23 cellular contexts compared by ENCODE assay signal in the genomic region with DNA sequence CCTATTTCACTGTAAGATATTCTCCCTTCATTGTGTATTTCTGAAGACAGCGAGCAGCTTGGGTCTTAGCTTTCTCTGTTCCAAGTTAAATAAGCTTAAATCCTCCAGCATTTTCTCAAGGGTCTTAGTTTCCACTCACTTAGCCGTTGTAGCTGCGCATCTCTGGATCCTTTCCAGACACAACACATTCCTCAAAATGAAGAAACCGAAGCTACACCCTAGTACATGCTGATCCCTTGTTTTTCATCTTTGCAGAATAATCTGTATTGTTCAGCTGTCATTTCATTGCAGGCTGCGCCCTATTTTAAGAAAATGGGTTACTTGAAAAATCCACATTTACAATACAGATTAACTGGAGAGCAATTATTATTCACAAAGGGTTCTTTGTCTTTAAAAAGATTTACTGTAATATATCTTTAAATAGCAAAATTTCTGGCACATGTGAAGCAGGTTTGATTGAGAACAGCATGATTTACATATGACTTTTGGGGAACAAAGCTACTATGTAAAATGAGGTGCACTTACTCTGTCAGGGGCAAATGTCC.
DNase-seq lines count a peak whose midpoint lies in the region; ATAC-seq and TF ChIP-seq lines count a peak whose summit lies in the region.
"Had no signal": no experiment of that assay in that cellular context is flagged by ENCODE, and none has a peak within 500 bp of the region (broad histone marks: within the 10 kb centered on the region; RNA-seq: fewer than 3 reads in every experiment).

No MANE protein-coding gene starts in this region.

- H3K27ac Mint-ChIP-seq in HFFc6 = no peak overlapping the region
- H3K27ac Mint-ChIP-seq: activated CD4-positive, alpha-beta T cell treated with anti-CD3 and anti-CD28 coated beads, Interleukin-2, amount 10 ng/mL, durations not matched to agents 24 days and 14 days; CD14-positive monocyte; nephron progenitor cell; stimulated activated memory B cell treated with anti-CD40 and anti-IgM and Interleukin-4, amounts not matched to agents 10 μg/mL and 1 μg/mL and 100 μg/mL, for 72 hours had no signal

- H4K91ac ChIP-seq in neuronal stem cell (ENCODE audit: low read depth, low read length, poor library complexity) = no peak overlapping the region

- no peaks in the 10 kb centered on the region for H3K9me3 Mint-ChIP-seq in HFFc6
- H3K9me3 Mint-ChIP-seq: activated CD4-positive, alpha-beta T cell treated with anti-CD3 and anti-CD28 coated beads, Interleukin-2, amount 10 ng/mL, durations not matched to agents 24 days and 14 days; CD14-positive monocyte; nephron progenitor cell; stimulated activated memory B cell treated with anti-CD40 and anti-IgM and Interleukin-4, amounts not matched to agents 10 μg/mL and 1 μg/mL and 100 μg/mL, for 72 hours had no signal

- no peak overlapping the region for H3K9ac ChIP-seq in neuronal stem cell (ENCODE audit: low read depth, low read length, poor library complexity)

- no peaks in the 10 kb centered on the region for H3K79me1 ChIP-seq in neuronal stem cell (ENCODE audit: low read depth, low read length)

- H2BK12ac ChIP-seq in neuronal stem cell (ENCODE audit: low read length) = no peak overlapping the region

- H2AFZ ChIP-seq in neuronal stem cell (ENCODE audit: low read length) = peak overlapping the region; percentile 43

- H4K8ac ChIP-seq in neuronal stem cell (ENCODE audit: low read depth, low read length) = no peak overlapping the region

- DNase-seq in EL (peak; percentile 23), astrocyte of the cerebellum (ENCODE audit: low read depth) (peak; percentile 13), fibroblast of pulmonary artery (ENCODE audit: low read depth) (peak; percentile 11), neuronal stem cell (ENCODE audit: low spot score) (no peak), HFFc6 (no peak), WERI-Rb-1 (no peak), DMS 273 treated with DMSO at 0.1 percent for 48 hours (lab: John Stamatoyannopoulos, UW) (no peak)
- DNase-seq: activated CD4-positive, alpha-beta T cell treated with anti-CD3 and anti-CD28 coated beads, Interleukin-2, amount 10 ng/mL, durations not matched to agents 24 days and 14 days; activated naive CD4-positive, alpha-beta T cell treated with Interleukin-2 at 50 U/mL for 16 hours; aorta; erythroblast; GOT3; mesendoderm; NCI-H1694; NCI-H446 treated with DMSO at 0.1 percent for 48 hours; nephron progenitor cell; stimulated activated CD4-positive, alpha-beta T cell treated with anti-CD3 and anti-CD28 coated beads, Interleukin-15, amount 100 ng/mL, for 24 hours; SW 1271; trophoblast cell had no signal

- H3K4me2 ChIP-seq in neuronal stem cell (ENCODE audit: insufficient read depth, low read length, poor library complexity, severe bottlenecking) = no peak overlapping the region

- no peaks in the 10 kb centered on the region for H3K27me3 ChIP-seq in neuronal stem cell (ENCODE audit: control insufficient read depth in 3 of 3, insufficient read depth in 3 of 3, low read depth in 1 of 3, low read length in 3 of 3)
- no peaks in the 10 kb centered on the region for H3K27me3 ChIP-seq in WERI-Rb-1 (ENCODE audit: insufficient read depth, low read depth, severe bottlenecking)

- no peak overlapping the region for H3K4me3 Mint-ChIP-seq in HFFc6
- H3K4me3 Mint-ChIP-seq: activated CD4-positive, alpha-beta T cell treated with anti-CD3 and anti-CD28 coated beads, Interleukin-2, amount 10 ng/mL, durations not matched to agents 24 days and 14 days; nephron progenitor cell; stimulated activated memory B cell treated with anti-CD40 and anti-IgM and Interleukin-4, amounts not matched to agents 10 μg/mL and 1 μg/mL and 100 μg/mL, for 72 hours had no signal

- ATAC-seq in GM19351 (IDR thresholded peaks at IDR 0.05; ENCODE audit: unreplicated experiment) = no peak
- ATAC-seq: stimulated activated memory B cell treated with anti-CD40 and anti-IgM and Interleukin-4, amounts not matched to agents 10 μg/mL and 1 μg/mL and 100 μg/mL, for 72 hours had no signal

- WGBS in neuronal stem cell (ENCODE audit: extremely low coverage in 2 of 2, insufficient read length in 2 of 2, insufficient replicate concordance in 1 of 2), 2 donors = no CpG with 5 or more reads among the region's 5 CpGs

- no peak overlapping the region for H2BK15ac ChIP-seq in neuronal stem cell (ENCODE audit: low read length)

- in situ Hi-C loops in astrocyte of the cerebellum (cut with HindIII; ENCODE audit: low sequenced_read_pairs) = no loop called here

- no peak overlapping the region for H2BK5ac ChIP-seq in neuronal stem cell (ENCODE audit: low read length)

- H3K18ac ChIP-seq in neuronal stem cell (ENCODE audit: low read length) = no peak overlapping the region

- no peaks in the 10 kb centered on the region for H3K36me3 Mint-ChIP-seq in HFFc6 (ENCODE audit: low read depth)
- H3K36me3 Mint-ChIP-seq: CD14-positive monocyte; stimulated activated memory B cell treated with anti-CD40 and anti-IgM and Interleukin-4, amounts not matched to agents 10 μg/mL and 1 μg/mL and 100 μg/mL, for 72 hours had no signal

- no peak overlapping the region for H3K4me3 ChIP-seq in astrocyte of the cerebellum (ENCODE audit: low read depth, low read length)
- H3K4me3 ChIP-seq in fibroblast of pulmonary artery (replicated peaks; ENCODE audit: low read depth, low read length) = no peak overlapping the region
- H3K4me3 ChIP-seq in neuronal stem cell (ENCODE audit: low read length in 2 of 2) = no peak overlapping the region
- no peak overlapping the region for H3K4me3 ChIP-seq in WERI-Rb-1 (ENCODE audit: low read depth, low read length)

- no peak overlapping the region for H2AK5ac ChIP-seq in neuronal stem cell (ENCODE audit: low read depth, low read length)

- no peak overlapping the region for H3K23ac ChIP-seq in neuronal stem cell (ENCODE audit: low read depth, low read length, poor library complexity)

- H3K27ac ChIP-seq in neuronal stem cell (replicated peaks; ENCODE audit: low read length) (no peak overlapping the region), WERI-Rb-1 (no peak overlapping the region)
- H3K27ac ChIP-seq: RWPE1 had no signal

- peaks cover 2% of the 10 kb centered on the region; the same call in 1 of the 2 replicates for H3K27me3 Mint-ChIP-seq in HFFc6 (ENCODE audit: insufficient read depth)
- H3K27me3 Mint-ChIP-seq: stimulated activated memory B cell treated with anti-CD40 and anti-IgM and Interleukin-4, amounts not matched to agents 10 μg/mL and 1 μg/mL and 100 μg/mL, for 72 hours had no signal

- no peak overlapping the region for H3K4ac ChIP-seq in neuronal stem cell (ENCODE audit: low read length)

- no peak for TF ChIP-seq CTCF in astrocyte of the cerebellum (IDR thresholded peaks at IDR 0.05; ENCODE audit: low read depth, low read length, missing control alignments)
- no peak for TF ChIP-seq CTCF in fibroblast of pulmonary artery (IDR thresholded peaks at IDR 0.05; ENCODE audit: low read length, missing control alignments)
- no peak for TF ChIP-seq CTCF in HFFc6 (IDR thresholded peaks at IDR 0.05)
- no peak for TF ChIP-seq CTCF in WERI-Rb-1 (IDR thresholded peaks at IDR 0.05; ENCODE audit: low read depth, low read length)

- H3K36me3 ChIP-seq in neuronal stem cell (replicated peaks in 1 of 2; ENCODE audit: control insufficient read depth in 2 of 2, insufficient read depth in 2 of 2, low read length in 2 of 2) (no peaks in the 10 kb centered on the region), WERI-Rb-1 (no peaks in the 10 kb centered on the region)

- H3K9me3 ChIP-seq in neuronal stem cell (replicated peaks in 1 of 2; ENCODE audit: control insufficient read depth in 2 of 2, insufficient read depth in 1 of 2, low read depth in 1 of 2, low read length in 2 of 2) = no peaks in the 10 kb centered on the region
- H3K9me3 ChIP-seq in WERI-Rb-1 (ENCODE audit: severe bottlenecking) = no peaks in the 10 kb centered on the region

- H3K4me1 ChIP-seq in neuronal stem cell (ENCODE audit: control insufficient read depth in 2 of 2, insufficient read depth in 1 of 2, low read depth in 1 of 2, low read length in 2 of 2) = peaks cover 0 to 2% of the 10 kb centered on the region in 2 donors

- H3K4me1 Mint-ChIP-seq in HFFc6 (ENCODE audit: low read depth) = peaks cover 15% of the 10 kb centered on the region
- H3K4me1 Mint-ChIP-seq: CD14-positive monocyte; nephron progenitor cell; stimulated activated memory B cell treated with anti-CD40 and anti-IgM and Interleukin-4, amounts not matched to agents 10 μg/mL and 1 μg/mL and 100 μg/mL, for 72 hours had no signal

- no peak overlapping the region for H2BK120ac ChIP-seq in neuronal stem cell (ENCODE audit: low read depth, low read length)

- H3K14ac ChIP-seq in neuronal stem cell (ENCODE audit: low read length) = no peak overlapping the region

Comparison
In these comparisons a context has a peak if more than half of its experiments do, and no peak if none do; other contexts are left out.
1. DNase-seq: peak in EL (single experiment), astrocyte of the cerebellum (single experiment) and fibroblast of pulmonary artery (single experiment); none in neuronal stem cell (single experiment), HFFc6 (single experiment), WERI-Rb-1 (single experiment) and DMS 273 treated with DMSO at 0.1 percent for 48 hours (single experiment).